ENCODE assay signal across 23 cellular contexts in the genomic region with DNA sequence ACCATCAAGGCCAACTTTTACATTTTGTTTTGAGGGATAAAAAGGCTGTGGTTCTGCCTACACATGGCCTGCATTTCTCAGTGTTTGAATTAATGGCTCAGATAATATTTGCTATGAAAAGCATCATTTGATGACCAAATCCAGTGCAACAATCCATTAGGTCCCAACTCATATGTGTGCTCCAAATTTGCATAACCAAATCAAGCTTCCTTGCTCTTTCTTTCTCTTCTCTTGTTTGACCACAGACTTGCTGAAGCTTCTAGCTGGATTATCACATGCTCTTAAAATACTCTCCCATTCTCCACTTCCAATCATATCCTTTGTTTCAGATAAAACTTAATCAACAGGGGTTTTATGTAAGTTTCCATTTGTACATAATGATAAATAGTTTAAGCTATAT.
DNase-seq lines count a peak whose midpoint lies in the region; ATAC-seq and TF ChIP-seq lines count a peak whose summit lies in the region.
"Had no signal": no experiment of that assay in that cellular context is flagged by ENCODE, and none has a peak within 500 bp of the region (broad histone marks: within the 10 kb centered on the region; RNA-seq: fewer than 3 reads in every experiment).

No MANE protein-coding gene starts in this region.

- no peak overlapping the region for H3K4me3 ChIP-seq in GM23338
- H3K4me3 ChIP-seq in OCI-LY1 (ENCODE audit: low read depth, low read length, poor library complexity, severe bottlenecking) = no peak overlapping the region
- no peak overlapping the region for H3K4me3 ChIP-seq in esophagus muscularis mucosa

- H3K9ac ChIP-seq in OCI-LY1 (ENCODE audit: low read length) = peak overlapping the region; percentile 7; the same call in 1 of the 2 replicates
- H3K9ac ChIP-seq: SK-N-SH had no signal

- H2AFZ ChIP-seq in GM23338 = no peak overlapping the region
- no peak overlapping the region for H2AFZ ChIP-seq in OCI-LY1 (ENCODE audit: low read length)

- no peak for TF ChIP-seq POLR2A in esophagus muscularis mucosa (IDR thresholded peaks at IDR 0.05; ENCODE audit: low read depth)

- H3K4me1 Mint-ChIP-seq in GM23338 (peaks cover 68% of the 10 kb centered on the region), mesothelial cell of epicardium (peaks cover 20% of the 10 kb centered on the region)
- H3K4me1 Mint-ChIP-seq: CD8-positive, alpha-beta memory T cell had no signal

- ATAC-seq in GM23338 = no peak
- ATAC-seq: HCT116, Panc1 had no signal

- H3K27me3 Mint-ChIP-seq in GM23338 (ENCODE audit: insufficient read depth, low read depth, poor library complexity) (peaks cover 7% of the 10 kb centered on the region), mesothelial cell of epicardium (ENCODE audit: low read depth) (no peaks in the 10 kb centered on the region)
- H3K27me3 Mint-ChIP-seq: CD8-positive, alpha-beta memory T cell; IgD-negative memory B cell had no signal

- H3K4me3 Mint-ChIP-seq in GM23338 (no peak overlapping the region), mesothelial cell of epicardium (no peak overlapping the region)
- H3K4me3 Mint-ChIP-seq: CD8-positive, alpha-beta memory T cell had no signal

- DNase-seq in GM23338 (ENCODE audit: low spot score) = no peak
- no peak for DNase-seq in mesothelial cell of epicardium (ENCODE audit: low spot score in 2 of 2, unreplicated experiment in 2 of 2)
- DNase-seq in GM10266 (ENCODE audit: extremely low spot score) = no peak
- DNase-seq in esophagus muscularis mucosa (ENCODE audit: extremely low spot score) = no peak
- DNase-seq in activated CD4-positive, CD25-positive, alpha-beta regulatory T cell treated with anti-CD3 and anti-CD28 coated beads, Interleukin-2, amount 50 U/mL, for 72 hours = no peak
- no peak for DNase-seq in A172 (ENCODE audit: low spot score)
- DNase-seq: ACHN; Calu3; CD8-positive, alpha-beta memory T cell; DMS153; GF-D8; GOT3; NCI-H1417; NCI-H187; NCI-H446 treated with DMSO at 0.1 percent for 48 hours; NCI-H748 treated with DMSO at 0.1 percent for 48 hours; SIG-M5; SK-N-SH had no signal

- no peaks in the 10 kb centered on the region for H3F3A ChIP-seq in GM23338 (replicated peaks; ENCODE audit: low read depth)
- peaks cover 4% of the 10 kb centered on the region; the same call in 1 of the 2 replicates for H3F3A ChIP-seq in OCI-LY1 (ENCODE audit: insufficient read depth, low read length)

- H3K9me3 ChIP-seq in OCI-LY1 (ENCODE audit: low read length) (peaks cover 9% of the 10 kb centered on the region; the same call in 1 of the 2 replicates), esophagus muscularis mucosa (no peaks in the 10 kb centered on the region)

- no peaks in the 10 kb centered on the region for H3K9me2 ChIP-seq in GM23338 (ENCODE audit: insufficient read depth)
- no peaks in the 10 kb centered on the region for H3K9me2 ChIP-seq in OCI-LY1 (ENCODE audit: low read depth, low read length)
- H3K9me2 ChIP-seq: SK-N-SH had no signal

- no peak for TF ChIP-seq EP300 in esophagus muscularis mucosa (IDR thresholded peaks at IDR 0.05)

- H3K36me3 Mint-ChIP-seq in GM23338 (ENCODE audit: low read depth) (peaks cover 7% of the 10 kb centered on the region; the same call in 2 of the 3 replicates), mesothelial cell of epicardium (peaks cover 17% of the 10 kb centered on the region)
- H3K36me3 Mint-ChIP-seq: CD8-positive, alpha-beta memory T cell had no signal

- H3K79me2 ChIP-seq in GM23338 (replicated peaks; ENCODE audit: insufficient read depth) (peaks cover 85% of the 10 kb centered on the region), OCI-LY1 (ENCODE audit: insufficient read depth, low read length) (peaks cover 33% of the 10 kb centered on the region)

- H3K4me2 ChIP-seq in GM23338 (0 out of 2 replicates have a peak overlapping the region, but pooled peaks have one; percentile 7), OCI-LY1 (ENCODE audit: low read length) (peak overlapping the region; percentile 43)
- H3K4me2 ChIP-seq: SK-N-SH had no signal

- H3K27me3 ChIP-seq in GM23338 (ENCODE audit: insufficient read depth) (no peaks in the 10 kb centered on the region), OCI-LY1 (ENCODE audit: insufficient read depth, low read length) (no peaks in the 10 kb centered on the region), esophagus muscularis mucosa (no peaks in the 10 kb centered on the region)

- H3K9me3 Mint-ChIP-seq in GM23338 (peaks cover 3% of the 10 kb centered on the region; the same call in 2 of the 3 replicates), mesothelial cell of epicardium (peaks cover 14% of the 10 kb centered on the region)

- no peaks in the 10 kb centered on the region for H3K36me3 ChIP-seq in GM23338 (ENCODE audit: insufficient read depth)
- peaks cover 14% of the 10 kb centered on the region for H3K36me3 ChIP-seq in OCI-LY1 (ENCODE audit: insufficient read depth, low read length)
- H3K36me3 ChIP-seq in esophagus muscularis mucosa = no peaks in the 10 kb centered on the region

- H3K27ac Mint-ChIP-seq in GM23338 = peak overlapping the region; percentile 51
- H3K27ac Mint-ChIP-seq in mesothelial cell of epicardium = peak overlapping the region; percentile 6
- H3K27ac Mint-ChIP-seq: CD8-positive, alpha-beta memory T cell had no signal

- intact Hi-C loops in esophagus muscularis mucosa (cut with DNase I) = no loop called here

- peaks cover 49% of the 10 kb centered on the region for H3K4me1 ChIP-seq in GM23338 (ENCODE audit: insufficient read depth)
- peaks cover 83% of the 10 kb centered on the region for H3K4me1 ChIP-seq in OCI-LY1 (ENCODE audit: insufficient read depth, low read length, severe bottlenecking)
- H3K4me1 ChIP-seq in esophagus muscularis mucosa = peaks cover 3 to 12% (median 10%) of the 10 kb centered on the region in 4 donors

- H4K20me1 ChIP-seq in GM23338 (replicated peaks; ENCODE audit: insufficient read depth) = no peaks in the 10 kb centered on the region; the same call in 1 of the 2 replicates
- no peaks in the 10 kb centered on the region for H4K20me1 ChIP-seq in OCI-LY1 (ENCODE audit: insufficient read depth, low read length)

- TF ChIP-seq CTCF in GM23338 (conservative IDR thresholded peaks at IDR 0.05; ENCODE audit: low read depth in 2 of 2) (no peak), OCI-LY1 (IDR thresholded peaks at IDR 0.05; ENCODE audit: low read length) (no peak), mesothelial cell of epicardium (IDR thresholded peaks at IDR 0.05; ENCODE audit: unreplicated experiment) (no peak), GM10266 (IDR thresholded peaks at IDR 0.05; ENCODE audit: control insufficient read depth, insufficient read depth, low read depth, missing control alignments) (no peak), esophagus muscularis mucosa (IDR thresholded peaks at IDR 0.05) (no peak)

- H3K27ac ChIP-seq in GM23338 (ENCODE audit: low read depth) = no peak overlapping the region
- H3K27ac ChIP-seq in OCI-LY1 (ENCODE audit: low read depth, low read length, poor library complexity, severe bottlenecking) = peak overlapping the region; percentile 91
- H3K27ac ChIP-seq in esophagus muscularis mucosa (replicated peaks in 1 of 4) = no peak overlapping the region
- H3K27ac ChIP-seq: C4-2B had no signal

TF ChIP-seq in GM23338, 12 proteins besides CTCF, POLR2A, EP300 and RAD21 (continues in another document):
- TF ChIP-seq ZNF331 (CRISPR knock-in tag; IDR thresholded peaks at IDR 0.05; ENCODE audit: low read depth) (no peak), ZNF114 (CRISPR knock-in tag; IDR thresholded peaks at IDR 0.05) (no peak), NANOG (IDR thresholded peaks at IDR 0.05; ENCODE audit: borderline replicate concordance) (no peak), EZH2phosphoT487 (IDR thresholded peaks at IDR 0.05; ENCODE audit: unreplicated experiment) (no peak), POLR2AphosphoS5 (IDR thresholded peaks at IDR 0.05; ENCODE audit: low read depth) (no peak), STAT1 (IDR thresholded peaks at IDR 0.05; ENCODE audit: unreplicated experiment) (no peak), JUNB (IDR thresholded peaks at IDR 0.05; ENCODE audit: unreplicated experiment) (no peak)
- TF ChIP-seq, protein P1, sequence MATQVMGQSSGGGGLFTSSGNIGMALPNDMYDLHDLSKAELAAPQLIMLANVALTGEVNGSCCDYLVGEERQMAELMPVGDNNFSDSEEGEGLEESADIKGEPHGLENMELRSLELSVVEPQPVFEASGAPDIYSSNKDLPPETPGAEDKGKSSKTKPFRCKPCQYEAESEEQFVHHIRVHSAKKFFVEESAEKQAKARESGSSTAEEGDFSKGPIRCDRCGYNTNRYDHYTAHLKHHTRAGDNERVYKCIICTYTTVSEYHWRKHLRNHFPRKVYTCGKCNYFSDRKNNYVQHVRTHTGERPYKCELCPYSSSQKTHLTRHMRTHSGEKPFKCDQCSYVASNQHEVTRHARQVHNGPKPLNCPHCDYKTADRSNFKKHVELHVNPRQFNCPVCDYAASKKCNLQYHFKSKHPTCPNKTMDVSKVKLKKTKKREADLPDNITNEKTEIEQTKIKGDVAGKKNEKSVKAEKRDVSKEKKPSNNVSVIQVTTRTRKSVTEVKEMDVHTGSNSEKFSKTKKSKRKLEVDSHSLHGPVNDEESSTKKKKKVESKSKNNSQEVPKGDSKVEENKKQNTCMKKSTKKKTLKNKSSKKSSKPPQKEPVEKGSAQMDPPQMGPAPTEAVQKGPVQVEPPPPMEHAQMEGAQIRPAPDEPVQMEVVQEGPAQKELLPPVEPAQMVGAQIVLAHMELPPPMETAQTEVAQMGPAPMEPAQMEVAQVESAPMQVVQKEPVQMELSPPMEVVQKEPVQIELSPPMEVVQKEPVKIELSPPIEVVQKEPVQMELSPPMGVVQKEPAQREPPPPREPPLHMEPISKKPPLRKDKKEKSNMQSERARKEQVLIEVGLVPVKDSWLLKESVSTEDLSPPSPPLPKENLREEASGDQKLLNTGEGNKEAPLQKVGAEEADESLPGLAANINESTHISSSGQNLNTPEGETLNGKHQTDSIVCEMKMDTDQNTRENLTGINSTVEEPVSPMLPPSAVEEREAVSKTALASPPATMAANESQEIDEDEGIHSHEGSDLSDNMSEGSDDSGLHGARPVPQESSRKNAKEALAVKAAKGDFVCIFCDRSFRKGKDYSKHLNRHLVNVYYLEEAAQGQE (IDR thresholded peaks at IDR 0.05; ENCODE audit: unreplicated experiment) = no peak
